Comparison of ENCODE assay signal across 19 cellular contexts in genomic region chr10:21514101-21514807, GRCh38. TPM values are rescaled to one million over a fixed set of nuclear protein-coding genes. Genes with fewer than 3 reads are reported as not detected.
DNase-seq lines count a peak whose midpoint lies in the region; ATAC-seq, FAIRE-seq and TF ChIP-seq lines count a peak whose summit lies in the region.
"Had no signal": no experiment of that assay in that cellular context is flagged by ENCODE, and none has a peak within 500 bp of the region (broad histone marks: within the 10 kb centered on the region; RNA-seq: fewer than 3 reads in every experiment).

No MANE protein-coding gene starts in this region.

- H3K36me3 ChIP-seq in HUES64 (ENCODE audit: insufficient read depth, low read length) (no peaks in the 10 kb centered on the region), mesodermal cell (ENCODE audit: control insufficient read depth, insufficient read depth, low read length) (no peaks in the 10 kb centered on the region)
- H3K36me3 ChIP-seq: adrenal gland had no signal

- H3K4me1 Mint-ChIP-seq in stimulated activated naive CD8-positive, alpha-beta T cell treated with anti-CD3 and anti-CD28 coated beads, Interleukin-15, amount 100 ng/mL, for 72 hours: peaks cover 27% of the 10 kb centered on the region

- H3K27me3 ChIP-seq in HUES64 (ENCODE audit: insufficient read depth, low read length): no peaks in the 10 kb centered on the region; the same call in 1 of the 2 replicates
- H3K27me3 ChIP-seq: adrenal gland had no signal

- H3K4me2 ChIP-seq in A549: peak overlapping the region; percentile 92; the same call in 2 of the 3 replicates

- no peak overlapping the region for H3K4me3 ChIP-seq in A549
- peak overlapping the region; percentile 90 for H3K4me3 ChIP-seq in HUES64 (ENCODE audit: low read length)
- peak overlapping the region; percentile 69 for H3K4me3 ChIP-seq in epithelial cell of proximal tubule (ENCODE audit: low read depth, low read length)
- H3K4me3 ChIP-seq in mesodermal cell (ENCODE audit: extremely low read depth, insufficient read depth, low read length, poor library complexity, severe bottlenecking): peak overlapping the region; percentile 56
- H3K4me3 ChIP-seq: adrenal gland had no signal

- TF ChIP-seq RAD21 in A549 (conservative IDR thresholded peaks at IDR 0.05 in 1 of 2, IDR thresholded peaks at IDR 0.05 in 1 of 2): no peak

- CTCF ChIA-PET in A549 (lab: Yijun Ruan, JAX): interaction anchor here (0.6 to 3.1 kb wide), 5 partner anchors 12 to 218 kb away, joined by 4 to 22 read pairs (median 4); no protein-coding TSS in a partner anchor

- peaks cover 89% of the 10 kb centered on the region for H3K27me3 Mint-ChIP-seq in stimulated activated naive CD8-positive, alpha-beta T cell treated with anti-CD3 and anti-CD28 coated beads, Interleukin-15, amount 100 ng/mL, for 72 hours

- ATAC-seq in A549 (no peak), GM18511 (IDR thresholded peaks at IDR 0.05; ENCODE audit: unreplicated experiment) (no peak), GM21367 (IDR thresholded peaks at IDR 0.05; ENCODE audit: unreplicated experiment) (no peak)
- no peak for ATAC-seq in stimulated activated naive CD8-positive, alpha-beta T cell treated with anti-CD3 and anti-CD28 coated beads, Interleukin-15, amount 100 ng/mL, for 72 hours
- ATAC-seq: HCT116, left colon, natural killer cell had no signal

- H3K9ac ChIP-seq in HUES64 (ENCODE audit: low read depth, low read length): peak overlapping the region; percentile 74; the same call in 1 of the 2 replicates

- H3K27ac Mint-ChIP-seq in stimulated activated naive CD8-positive, alpha-beta T cell treated with anti-CD3 and anti-CD28 coated beads, Interleukin-15, amount 100 ng/mL, for 72 hours: no peak overlapping the region
- H3K27ac Mint-ChIP-seq: natural killer cell had no signal

- no peak for TF ChIP-seq EP300 in A549 (IDR thresholded peaks at IDR 0.05)

- no peaks in the 10 kb centered on the region for H3K9me3 Mint-ChIP-seq in stimulated activated naive CD8-positive, alpha-beta T cell treated with anti-CD3 and anti-CD28 coated beads, Interleukin-15, amount 100 ng/mL, for 72 hours
- H3K9me3 Mint-ChIP-seq: natural killer cell had no signal

- TF ChIP-seq CTCF in A549 (IDR thresholded peaks at IDR 0.05): no peak
- no peak for TF ChIP-seq CTCF in epithelial cell of proximal tubule (conservative IDR thresholded peaks at IDR 0.05; ENCODE audit: low read depth, low read length)

- FAIRE-seq in A549 (lab: Jason Lieb, UNC) (no peak), GM19239 (lab: Jason Lieb, UNC) (no peak)
- FAIRE-seq: D721Med, small intestine had no signal

- TF ChIP-seq POLR2A in A549 (IDR thresholded peaks at IDR 0.05; ENCODE audit: low read length): no peak

- DNase-seq in A549 (ENCODE audit: low read depth in 1 of 2, low spot score in 1 of 2) (no peak), epithelial cell of proximal tubule (ENCODE audit: low read depth) (no peak), GM19239 (ENCODE audit: insufficient read length, low spot score) (no peak)
- no peak for DNase-seq in stimulated activated naive CD8-positive, alpha-beta T cell treated with anti-CD3 and anti-CD28 coated beads, Interleukin-15, amount 100 ng/mL, for 72 hours
- DNase-seq: ACHN; activated CD4-positive, alpha-beta T cell treated with anti-CD3 and anti-CD28 coated beads, Interleukin-2, amount 50 U/mL, for 1 hour; adrenal gland; left colon; natural killer cell; NCI-H2081; small intestine; T1000 had no signal

- POLR2A ChIA-PET in A549 (lab: Yijun Ruan, JAX): no interaction called here

- 90% methylated on average over 6 of the region's 6 CpGs for WGBS in A549 (ENCODE audit: missing lambda C conversion rate)
- WGBS in HUES64: 19% methylated on average over 3 of the region's 6 CpGs
- WGBS in mesodermal cell (ENCODE audit: insufficient coverage in 2 of 2), 2 experiments: 60% methylated on average over 1 of the region's 6 CpGs; no CpG with 5 or more reads in 1 of the 2 experiments

- H3K27ac ChIP-seq in A549: no peak overlapping the region
- no peak overlapping the region for H3K27ac ChIP-seq in HUES64 (ENCODE audit: low read depth, low read length)
- peak overlapping the region; percentile 64 for H3K27ac ChIP-seq in mesodermal cell (ENCODE audit: low read depth, low read length, severe bottlenecking)
- H3K27ac ChIP-seq: adrenal gland, HL-60 had no signal

- H3K9me3 ChIP-seq in A549: no peaks in the 10 kb centered on the region
- H3K9me3 ChIP-seq in HUES64 (ENCODE audit: insufficient read depth, low read depth, low read length): no peaks in the 10 kb centered on the region
- no peaks in the 10 kb centered on the region for H3K9me3 ChIP-seq in mesodermal cell (ENCODE audit: control insufficient read depth, low read length)
- H3K9me3 ChIP-seq: adrenal gland had no signal

- no peak overlapping the region for H3K4me3 Mint-ChIP-seq in stimulated activated naive CD8-positive, alpha-beta T cell treated with anti-CD3 and anti-CD28 coated beads, Interleukin-15, amount 100 ng/mL, for 72 hours
- H3K4me3 Mint-ChIP-seq: natural killer cell had no signal

- H3K4me1 ChIP-seq in A549 (peaks cover 55% of the 10 kb centered on the region), HUES64 (ENCODE audit: insufficient read depth, low read length) (peaks cover 55% of the 10 kb centered on the region), mesodermal cell (ENCODE audit: control insufficient read depth, insufficient read depth, low read length, poor library complexity, severe bottlenecking) (peaks cover 31% of the 10 kb centered on the region)

TF ChIP-seq in A549, 52 proteins besides CTCF, POLR2A, EP300 and RAD21:
- no peak for TF ChIP-seq EHF (CRISPR knock-in tag; IDR thresholded peaks at IDR 0.05)
- TF ChIP-seq HOXB13 (CRISPR knock-in tag; IDR thresholded peaks at IDR 0.05; ENCODE audit: low read depth): no peak
- no peak for TF ChIP-seq HOXB5 (CRISPR knock-in tag; IDR thresholded peaks at IDR 0.05)
- no peak for TF ChIP-seq MYC (IDR thresholded peaks at IDR 0.05; ENCODE audit: borderline replicate concordance, low read length)
- TF ChIP-seq NR3C1 (IDR thresholded peaks at IDR 0.05): no peak
- no peak for TF ChIP-seq CHD2 (IDR thresholded peaks at IDR 0.05; ENCODE audit: low read length, partially characterized antibody)
- no peak for TF ChIP-seq ZFP36 (IDR thresholded peaks at IDR 0.05; ENCODE audit: borderline replicate concordance, partially characterized antibody)
- TF ChIP-seq MAFK (IDR thresholded peaks at IDR 0.05; ENCODE audit: partially characterized antibody): no peak
- no peak for TF ChIP-seq MAX (IDR thresholded peaks at IDR 0.05)
- TF ChIP-seq NFE2L2 (conservative IDR thresholded peaks at IDR 0.05; ENCODE audit: low read length): no peak
- TF ChIP-seq SMC3 (IDR thresholded peaks at IDR 0.05): no peak
- TF ChIP-seq FOXS1 (CRISPR knock-in tag; IDR thresholded peaks at IDR 0.05): no peak
- TF ChIP-seq JUN (IDR thresholded peaks at IDR 0.05): no peak
- no peak for TF ChIP-seq HES2 (IDR thresholded peaks at IDR 0.05)
- no peak for TF ChIP-seq RFX5 (IDR thresholded peaks at IDR 0.05)
- TF ChIP-seq E2F6 (IDR thresholded peaks at IDR 0.05; ENCODE audit: borderline replicate concordance, low read depth): no peak
TF ChIP-seq in A549: peak in this region for 0.

RNA-seq across cellular contexts. Expression of gene SKIDA1, which starts 11.2 kb away (rescaled TPM):
- 0.87 and 1.0 TPM in 2 replicates for polyA plus RNA-seq in A549 (2011; rRNA removed)
- 0.54 and 0.60 TPM in 2 replicates for polyA plus RNA-seq in A549 (2012; cell fraction: cytosol; rRNA removed)
- 0.48 and 0.60 TPM in 2 replicates for polyA plus RNA-seq in A549 (2012; cell fraction: nucleus; rRNA removed)
- polyA plus RNA-seq in A549 (2017; fragmentation: RNase III; extraction: RNeasy Plus Mini Kit Qiagen cat#74134 plus additional on column Dnase treatment): 3.5 to 4.2 TPM (median 4.1 TPM) in 3 replicates
- 1.2 and 1.4 TPM in 2 replicates for polyA minus RNA-seq in A549 (2011; rRNA and poly(A)+ RNA removed)
- 7.8 TPM for polyA plus RNA-seq in HUES64 (2013, experiment 1 of 2)
- polyA plus RNA-seq in HUES64 (2013, experiment 2 of 2): 13.9 TPM
- 0.52 and 1.4 TPM in 2 replicates for total RNA-seq in epithelial cell of proximal tubule
- polyA plus RNA-seq in mesodermal cell (2013, experiment 1 of 2): 11.4 TPM
- 10.3 TPM for polyA plus RNA-seq in mesodermal cell (2013, experiment 2 of 2)
- total RNA-seq: natural killer cell had no signal

RNA-seq across cellular contexts. Expression of gene MLLT10, which starts 19.8 kb away (rescaled TPM):
- polyA plus RNA-seq in A549 (2011; rRNA removed): 54.1 and 55.5 TPM in 2 replicates
- 28.8 and 31.8 TPM in 2 replicates for polyA plus RNA-seq in A549 (2012; cell fraction: cytosol; rRNA removed)
- polyA plus RNA-seq in A549 (2012; cell fraction: nucleus; rRNA removed): 26.3 and 38.8 TPM in 2 replicates
- 35.3 to 41.7 TPM (median 38.9 TPM) in 3 replicates for polyA plus RNA-seq in A549 (2017; fragmentation: RNase III; extraction: RNeasy Plus Mini Kit Qiagen cat#74134 plus additional on column Dnase treatment)
- 65.1 and 116 TPM in 2 replicates for polyA minus RNA-seq in A549 (2011; rRNA and poly(A)+ RNA removed)
- polyA plus RNA-seq in HUES64 (2013, experiment 1 of 2): 33.7 TPM
- 38.4 TPM for polyA plus RNA-seq in HUES64 (2013, experiment 2 of 2)
- 15.5 and 15.8 TPM in 2 replicates for total RNA-seq in epithelial cell of proximal tubule
- polyA plus RNA-seq in mesodermal cell (2013, experiment 1 of 2): 45.1 TPM
- 40.1 TPM for polyA plus RNA-seq in mesodermal cell (2013, experiment 2 of 2)
